In the genomic region with DNA sequence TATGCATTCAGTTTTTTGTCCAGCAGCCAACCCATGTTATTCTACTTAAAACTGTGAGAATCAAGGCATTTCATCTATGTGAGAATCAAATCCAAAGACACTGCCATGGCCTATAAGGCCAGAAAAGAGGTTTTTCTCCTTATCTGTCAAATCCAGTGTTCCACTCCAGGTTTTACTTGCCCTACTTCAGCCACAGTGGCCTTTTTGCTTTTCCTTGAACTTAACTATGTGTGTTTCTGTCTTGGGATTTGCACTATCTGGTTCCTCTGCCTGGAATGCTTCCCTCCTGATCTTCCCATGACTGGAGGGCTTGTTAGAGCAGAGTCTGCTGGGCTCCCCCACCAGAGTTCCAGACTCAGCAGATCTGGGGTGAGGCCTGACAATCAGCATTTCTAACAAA, we compare ENCODE assay signal across 27 cellular contexts.
"Had no signal": no experiment of that assay in that cellular context is flagged by ENCODE, and none has a peak within 500 bp of the region (broad histone marks: within the 10 kb centered on the region; RNA-seq: fewer than 3 reads in every experiment).

No MANE protein-coding gene starts in this region.

- H3K9me3 Mint-ChIP-seq: activated T-helper 1 cell treated with anti-CD3 and anti-CD28 coated beads, Interleukin-12 subunit alpha, Interleukin-12 subunit beta, Interleukin-2, Interleukin-4 antibody, amounts not matched to agents 30 ng/mL and 10 ng/mL and 1 ng/mL, durations not matched to agents 14 hours and 24 hours and 36 hours; central memory CD8-positive, alpha-beta T cell had no signal

- H3K9me3 ChIP-seq: MG63 had no signal

- DNase-seq: activated CD4-positive, alpha-beta T cell treated with anti-CD3 and anti-CD28 coated beads for 36 hours; activated CD4-positive, alpha-beta T cell treated with anti-CD3 and anti-CD28 coated beads, Interleukin-2, amount 50 U/mL, for 4 hours; activated CD8-positive, alpha-beta memory T cell treated with anti-CD3 and anti-CD28 coated beads, Interleukin-2, amount 50 U/mL, for 48 hours; activated CD8-positive, alpha-beta T cell treated with anti-CD3 and anti-CD28 coated beads, Interleukin-2, amount 10 ng/mL, durations not matched to agents 7 days and 5 days; activated effector memory CD4-positive, alpha-beta T cell treated with Interleukin-2 at 50 U/mL for 16 hours; activated naive CD4-positive, alpha-beta T cell treated with Interleukin-2 at 50 U/mL for 16 hours; activated T-cell treated with anti-CD3 and anti-CD28 coated beads, Interleukin-2, amount 50 U/mL, for 1 hour; amygdala; MG63; MV-4-11; NCI-H1092 treated with DMSO at 0.1 percent for 48 hours; NCI-H1436 treated with DMSO at 0.1 percent for 48 hours; NCI-H187; NCI-H2081; NCI-H510A treated with DMSO at 0.1 percent for 48 hours; NCI-H69; PC-3; SHP77 treated with DMSO at 0.1 percent for 48 hours; T-helper 2 cell; T1000 had no signal

- H3K4me3 ChIP-seq: MG63 had no signal

- H3K27ac Mint-ChIP-seq: activated CD4-positive, alpha-beta T cell treated with anti-CD3 and anti-CD28 coated beads for 36 hours; activated CD8-positive, alpha-beta T cell treated with anti-CD3 and anti-CD28 coated beads, Interleukin-2, amount 10 ng/mL, durations not matched to agents 7 days and 5 days; activated naive CD8-positive, alpha-beta T cell; activated T-helper 1 cell treated with anti-CD3 and anti-CD28 coated beads, Interleukin-12 subunit alpha, Interleukin-12 subunit beta, Interleukin-2, Interleukin-4 antibody, amounts not matched to agents 30 ng/mL and 10 ng/mL and 1 ng/mL, durations not matched to agents 14 hours and 24 hours and 36 hours had no signal

- H3K36me3 Mint-ChIP-seq: activated naive CD8-positive, alpha-beta T cell; brain had no signal

- H3K4me3 Mint-ChIP-seq: activated CD4-positive, alpha-beta T cell treated with anti-CD3 and anti-CD28 coated beads for 36 hours; activated CD8-positive, alpha-beta T cell treated with anti-CD3 and anti-CD28 coated beads, Interleukin-2, amount 10 ng/mL, durations not matched to agents 7 days and 5 days; activated naive CD8-positive, alpha-beta T cell; activated T-helper 1 cell treated with anti-CD3 and anti-CD28 coated beads, Interleukin-12 subunit alpha, Interleukin-12 subunit beta, Interleukin-2, Interleukin-4 antibody, amounts not matched to agents 30 ng/mL and 10 ng/mL and 1 ng/mL, durations not matched to agents 14 hours and 24 hours and 36 hours; brain; central memory CD8-positive, alpha-beta T cell had no signal

- H3K36me3 ChIP-seq: MG63 had no signal

- H3K9ac ChIP-seq: KMS-11 had no signal

- H3K4me2 ChIP-seq: KMS-11 had no signal

- H3K27me3 Mint-ChIP-seq: central memory CD8-positive, alpha-beta T cell had no signal

- FAIRE-seq: astrocyte, TTC549 had no signal

- H3K4me1 Mint-ChIP-seq: central memory CD8-positive, alpha-beta T cell had no signal

- H3K27ac ChIP-seq: KMS-11 had no signal

- H3K27me3 ChIP-seq: MG63 had no signal

- ATAC-seq: activated CD4-positive, alpha-beta T cell treated with anti-CD3 and anti-CD28 coated beads for 36 hours; activated CD8-positive, alpha-beta T cell treated with anti-CD3 and anti-CD28 coated beads, Interleukin-2, amount 10 ng/mL, durations not matched to agents 7 days and 5 days; PC-3 had no signal
